2 cellular contexts compared by ENCODE assay signal in the genomic region with DNA sequence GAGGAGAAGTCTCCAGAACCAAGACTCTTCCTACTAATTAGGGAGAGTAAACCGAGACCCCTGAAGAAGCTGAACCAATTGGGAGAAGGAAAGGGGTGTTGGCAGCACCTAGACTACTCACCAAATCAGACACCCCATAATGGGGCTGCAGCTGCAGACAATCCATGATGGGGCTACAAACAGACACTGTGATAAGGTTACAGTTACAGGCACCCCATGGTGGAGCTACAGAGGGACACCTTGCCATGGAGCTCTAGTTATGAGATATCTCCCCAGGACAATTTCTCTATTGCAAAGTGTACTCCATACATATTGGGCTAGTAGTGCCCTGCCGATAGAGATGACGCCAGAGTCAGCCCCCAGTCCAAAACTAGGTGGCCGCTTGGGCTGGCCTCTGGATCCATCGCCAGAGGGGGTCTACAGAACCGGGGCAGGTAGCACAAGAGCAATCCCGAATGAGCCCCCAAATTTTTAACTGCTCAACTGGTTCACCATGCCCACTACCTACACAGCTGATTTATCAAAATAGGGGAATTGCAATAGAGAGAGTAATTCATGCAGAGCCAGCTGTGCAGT.
A peak's percentile ranks its signal among the peaks of the same experiment; 100 is the strongest.
TF ChIP-seq lines count a peak whose summit lies in the region.

No MANE protein-coding gene starts in this region.

TF ChIP-seq in HCT116, 20 proteins besides CTCF, POLR2A, EP300 and RAD21:
- TF ChIP-seq, protein P1, sequence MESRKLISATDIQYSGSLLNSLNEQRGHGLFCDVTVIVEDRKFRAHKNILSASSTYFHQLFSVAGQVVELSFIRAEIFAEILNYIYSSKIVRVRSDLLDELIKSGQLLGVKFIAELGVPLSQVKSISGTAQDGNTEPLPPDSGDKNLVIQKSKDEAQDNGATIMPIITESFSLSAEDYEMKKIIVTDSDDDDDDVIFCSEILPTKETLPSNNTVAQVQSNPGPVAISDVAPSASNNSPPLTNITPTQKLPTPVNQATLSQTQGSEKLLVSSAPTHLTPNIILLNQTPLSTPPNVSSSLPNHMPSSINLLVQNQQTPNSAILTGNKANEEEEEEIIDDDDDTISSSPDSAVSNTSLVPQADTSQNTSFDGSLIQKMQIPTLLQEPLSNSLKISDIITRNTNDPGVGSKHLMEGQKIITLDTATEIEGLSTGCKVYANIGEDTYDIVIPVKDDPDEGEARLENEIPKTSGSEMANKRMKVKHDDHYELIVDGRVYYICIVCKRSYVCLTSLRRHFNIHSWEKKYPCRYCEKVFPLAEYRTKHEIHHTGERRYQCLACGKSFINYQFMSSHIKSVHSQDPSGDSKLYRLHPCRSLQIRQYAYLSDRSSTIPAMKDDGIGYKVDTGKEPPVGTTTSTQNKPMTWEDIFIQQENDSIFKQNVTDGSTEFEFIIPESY (IDR thresholded peaks at IDR 0.05; ENCODE audit: extremely low read depth, insufficient replicate concordance, low read length) = no peak
- peak; percentile 61 for TF ChIP-seq POLR2AphosphoS5 (IDR thresholded peaks at IDR 0.05; ENCODE audit: low read depth, low read length)

TF ChIP-seq in GM12878, 131 proteins besides CTCF, POLR2A, EP300 and RAD21:
- peak; percentile 37; the same call in 1 of the 2 replicates for TF ChIP-seq MTA3 (IDR thresholded peaks at IDR 0.05; ENCODE audit: borderline replicate concordance, low read length)
- no peak for TF ChIP-seq IRF4 (IDR thresholded peaks at IDR 0.05; ENCODE audit: low read depth, low read length)
- TF ChIP-seq EED (IDR thresholded peaks at IDR 0.05; ENCODE audit: low read depth) = 0 out of 2 replicates have a peak, but pooled peaks have one; percentile 18
- TF ChIP-seq, protein P1 (IDR thresholded peaks at IDR 0.05) = no peak
- TF ChIP-seq JUND (IDR thresholded peaks at IDR 0.05; ENCODE audit: low read depth, low read length) = no peak
- TF ChIP-seq WRNIP1 (IDR thresholded peaks at IDR 0.05; ENCODE audit: borderline replicate concordance, low read depth, low read length) = no peak
TF ChIP-seq in GM12878: peak in this region for 2.
